ENCODE assay signal across 30 cellular contexts in the genomic region with DNA sequence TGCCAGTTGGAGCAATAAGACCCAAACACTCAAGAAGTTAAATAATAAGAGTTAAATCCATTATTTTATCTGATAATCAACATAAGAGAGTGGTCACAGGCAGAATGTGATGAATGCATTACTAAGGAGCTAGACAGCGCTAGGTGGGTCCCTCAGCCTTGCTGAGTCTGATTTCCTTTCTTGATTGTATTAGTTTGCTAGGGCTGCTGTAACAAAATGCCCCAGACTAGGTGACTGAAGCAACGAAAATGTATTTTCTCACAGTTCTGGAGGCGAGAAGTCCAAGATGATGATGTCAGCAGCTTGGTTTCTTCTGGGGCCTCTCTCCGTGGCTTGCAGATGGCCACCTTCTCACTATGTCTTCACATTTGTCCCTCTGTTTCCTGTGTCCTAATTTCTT. TPM values are rescaled to one million over a fixed set of nuclear protein-coding genes. Genes with fewer than 3 reads are reported as not detected.
"Had no signal": no experiment of that assay in that cellular context is flagged by ENCODE, and none has a peak within 500 bp of the region (broad histone marks: within the 10 kb centered on the region; RNA-seq: fewer than 3 reads in every experiment).

No MANE protein-coding gene starts in this region.

- H3K27me3 ChIP-seq: suprapubic skin, testis, thyroid gland, tibial nerve, transverse colon, upper lobe of left lung, upper lobe of right lung, uterus, vagina had no signal

- H3K4me3 ChIP-seq: stomach, suprapubic skin, testis, thoracic aorta, thyroid gland, tibial artery, tibial nerve, transverse colon, upper lobe of left lung, upper lobe of right lung, uterus, vagina had no signal

- H3K4me1 ChIP-seq: testis, tibial artery, upper lobe of left lung, uterus had no signal

- H3K27ac ChIP-seq: stomach, suprapubic skin, testis, thoracic aorta, thyroid gland, tibial artery, tibial nerve, transverse colon, upper lobe of left lung, upper lobe of right lung, uterus, vagina had no signal

- FAIRE-seq: urothelium cell line had no signal

- H3K9me3 ChIP-seq: stomach, suprapubic skin, testis, thoracic aorta, thyroid gland, tibial artery, tibial nerve, transverse colon, upper lobe of left lung, upper lobe of right lung, uterus, vagina had no signal

- ATAC-seq: stimulated activated effector memory CD8-positive, alpha-beta T cell treated with anti-CD3 and anti-CD28 coated beads, Interleukin-12 subunit alpha, Interleukin-12 subunit beta, amount 100 ng/mL, for 72 hours; stimulated activated memory B cell treated with anti-CD40 and anti-IgM and Interleukin-4, amounts not matched to agents 10 μg/mL and 1 μg/mL and 100 μg/mL, for 72 hours; stimulated activated naive B cell treated with anti-CD40 and anti-IgM and Interleukin-4, amounts not matched to agents 10 μg/mL and 1 μg/mL and 100 μg/mL, for 72 hours; stimulated activated naive CD8-positive, alpha-beta T cell treated with anti-CD3 and anti-CD28 coated beads, Interleukin-15, amount 100 ng/mL, for 72 hours; stimulated activated naive CD8-positive, alpha-beta T cell treated with anti-CD3 and anti-CD28 coated beads, Interleukin-15, Interleukin-2, amounts not matched to agents 100 U/mL and 50 U/mL, for 24 hours; upper lobe of right lung had no signal

- DNase-seq: stimulated activated CD4-positive, alpha-beta T cell treated with anti-CD3 and anti-CD28 coated beads, Interleukin-2, amount 100 ng/mL, for 48 hours; stimulated activated CD4-positive, alpha-beta T cell treated with anti-CD3 and anti-CD28 coated beads, Interleukin-4, amount 100 ng/mL, for 1 hour; stimulated activated CD4-positive, alpha-beta T cell treated with anti-CD3 and anti-CD28 coated beads, Interleukin-4, amount 100 ng/mL, for 24 hours; stimulated activated CD4-positive, alpha-beta T cell treated with anti-CD3 and anti-CD28 coated beads, Interleukin-4, amount 100 ng/mL, for 4 hours; stimulated activated CD8-positive, alpha-beta memory T cell treated with anti-CD3 and anti-CD28 coated beads, Interleukin-4, amount 100 ng/mL, for 48 hours; stimulated activated naive B cell treated with anti-CD40 and anti-IgM and Interleukin-4, amounts not matched to agents 10 μg/mL and 1 μg/mL and 100 μg/mL, for 72 hours; stimulated activated naive CD4-positive, alpha-beta T cell; stimulated activated naive CD4-positive, alpha-beta T cell treated with Interleukin-2 at 50 U/mL for 16 hours; stimulated activated naive CD8-positive, alpha-beta T cell treated with anti-CD3 and anti-CD28 coated beads, Interleukin-15, amount 100 ng/mL, for 72 hours; stimulated activated naive CD8-positive, alpha-beta T cell treated with anti-CD3 and anti-CD28 coated beads, Interleukin-15, Interleukin-2, amounts not matched to agents 100 U/mL and 50 U/mL, for 24 hours; stomach; substantia nigra; testis; thyroid gland; tibial artery; transverse colon; trophoblast cell; upper lobe of left lung; upper lobe of right lung; uterus had no signal

- H3K36me3 ChIP-seq: stomach, suprapubic skin, thoracic aorta, thyroid gland, tibial artery, tibial nerve, transverse colon, upper lobe of left lung, upper lobe of right lung, uterus, vagina had no signal

RNA-seq across cellular contexts. Expression of a gene that starts 8.2 kb away (rescaled TPM):
- total RNA-seq: subcutaneous adipose tissue, thoracic aorta, thyroid gland, tibial nerve, transverse colon, upper lobe of left lung, upper lobe of right lung, ureter, uterus, vagina had no signal
- polyA plus RNA-seq: urinary bladder had no signal
